ENCODE assay signal across 30 cellular contexts in genomic region chr1:156638596-156638995, GRCh38. TPM values are rescaled to one million over a fixed set of nuclear protein-coding genes. Genes with fewer than 3 reads are reported as not detected.
DNase-seq lines count a peak whose midpoint lies in the region; ATAC-seq, FAIRE-seq and TF ChIP-seq lines count a peak whose summit lies in the region.
"Had no signal": no experiment of that assay in that cellular context is flagged by ENCODE, and none has a peak within 500 bp of the region (broad histone marks: within the 10 kb centered on the region; RNA-seq: fewer than 3 reads in every experiment).

No MANE protein-coding gene starts in this region.

- H3K4me3 Mint-ChIP-seq in activated naive CD8-positive, alpha-beta T cell treated with anti-CD3 and anti-CD28 coated beads for 36 hours, result no peak overlapping the region
- H3K4me3 Mint-ChIP-seq: activated CD4-positive, alpha-beta T cell treated with anti-CD3 and anti-CD28 coated beads, Interleukin-2, amount 10 ng/mL, durations not matched to agents 7 days and 5 days; endodermal cell; WTC11 had no signal

- FAIRE-seq in kidney (lab: Jason Lieb, UNC) (no peak), urothelium cell line (lab: Jason Lieb, UNC) (no peak)
- FAIRE-seq: bronchial epithelial cell had no signal

- H3K36me3 Mint-ChIP-seq in activated naive CD8-positive, alpha-beta T cell treated with anti-CD3 and anti-CD28 coated beads for 36 hours, result no peaks in the 10 kb centered on the region
- H3K36me3 Mint-ChIP-seq: WTC11 had no signal

- H3K27ac ChIP-seq in angular gyrus (ENCODE audit: low read depth, low read length) (peak overlapping the region; percentile 60), kidney (ENCODE audit: low read depth in 2 of 2, low read length in 2 of 2) (no peak overlapping the region), substantia nigra (ENCODE audit: low read depth, low read length, poor library complexity, severe bottlenecking) (peak overlapping the region; percentile 40)
- H3K27ac ChIP-seq: 22Rv1, coronary artery, esophagus squamous epithelium, GM23248, left lung, Peyer's patch, vagina had no signal

- ATAC-seq in left colon, result no peak
- ATAC-seq: left lung, WTC11 had no signal

- peaks cover 0 to 5% of the 10 kb centered on the region in 2 donors for H3K4me1 ChIP-seq in kidney (ENCODE audit: control insufficient read depth in 1 of 2, insufficient read depth in 1 of 2, low read depth in 1 of 2, low read length in 2 of 2)

- H3K4me1 Mint-ChIP-seq in activated naive CD8-positive, alpha-beta T cell treated with anti-CD3 and anti-CD28 coated beads for 36 hours, result peaks cover 20% of the 10 kb centered on the region

- no peak overlapping the region for H3K27ac Mint-ChIP-seq in activated naive CD8-positive, alpha-beta T cell treated with anti-CD3 and anti-CD28 coated beads for 36 hours
- H3K27ac Mint-ChIP-seq: activated CD4-positive, alpha-beta T cell treated with anti-CD3 and anti-CD28 coated beads, Interleukin-2, amount 10 ng/mL, durations not matched to agents 7 days and 5 days; CD4-positive, CD25-positive, alpha-beta regulatory T cell; endodermal cell; WTC11 had no signal

- H3K9me3 ChIP-seq in kidney (ENCODE audit: control insufficient read depth in 1 of 2, low read length in 2 of 2), result no peaks in the 10 kb centered on the region
- H3K9me3 ChIP-seq: esophagus squamous epithelium, left lung, Peyer's patch, vagina had no signal

- H3K4me3 ChIP-seq in kidney (ENCODE audit: low read length in 2 of 2), result no peak overlapping the region
- H3K4me3 ChIP-seq: coronary artery, esophagus squamous epithelium, GM23248, left lung, Peyer's patch, vagina had no signal

- H3K9me3 Mint-ChIP-seq in activated naive CD8-positive, alpha-beta T cell treated with anti-CD3 and anti-CD28 coated beads for 36 hours, result no peaks in the 10 kb centered on the region
- H3K9me3 Mint-ChIP-seq: activated CD4-positive, alpha-beta T cell treated with anti-CD3 and anti-CD28 coated beads, Interleukin-2, amount 10 ng/mL, durations not matched to agents 7 days and 5 days; endodermal cell; WTC11 had no signal

- H3K9ac ChIP-seq in kidney (ENCODE audit: low read length in 2 of 2), result no peak overlapping the region
- H3K9ac ChIP-seq: GM23248 had no signal

- intact Hi-C loops in kidney (cut with DNase I) (no loop called here), left colon (cut with DNase I, micrococcal nuclease) (no loop called here)

- TF ChIP-seq CTCF in kidney (IDR thresholded peaks at IDR 0.05; ENCODE audit: borderline replicate concordance, extremely low read depth, insufficient read depth), result no peak

- no peaks in the 10 kb centered on the region for H3K36me3 ChIP-seq in kidney (ENCODE audit: control insufficient read depth in 1 of 2, insufficient read depth in 2 of 2, low read length in 2 of 2)
- H3K36me3 ChIP-seq: esophagus squamous epithelium, left lung, Peyer's patch, vagina had no signal

- peaks cover 85% of the 10 kb centered on the region for H3K27me3 Mint-ChIP-seq in activated naive CD8-positive, alpha-beta T cell treated with anti-CD3 and anti-CD28 coated beads for 36 hours

- DNase-seq in DMS 273 (lab: John Stamatoyannopoulos, UW; ENCODE audit: unreplicated experiment) (peak; percentile 56), DMS 273 treated with DMSO at 0.1 percent for 48 hours (lab: John Stamatoyannopoulos, UW) (no peak), kidney (peak; percentile 16), substantia nigra (lab: John Stamatoyannopoulos, UW) (peak in 21 of 49 donors; percentile 21 to 79 (median 43)), left colon (no peak), urothelium cell line (ENCODE audit: low spot score) (no peak)
- no peak for DNase-seq in activated naive CD8-positive, alpha-beta T cell treated with anti-CD3 and anti-CD28 coated beads for 36 hours
- DNase-seq: activated CD4-positive, alpha-beta T cell treated with anti-CD3 and anti-CD28 coated beads, Interleukin-2, amount 10 ng/mL, durations not matched to agents 7 days and 5 days; activated naive CD4-positive, alpha-beta T cell treated with Interleukin-2 at 50 U/mL for 16 hours; activated T-cell treated with anti-CD3 and anti-CD28 coated beads, Interleukin-2, amount 50 U/mL, for 48 hours; amniotic stem cell; CD4-positive, CD25-positive, alpha-beta regulatory T cell; esophagus squamous epithelium; foreskin melanocyte; GM23248; left lung; MV-4-11; NCI-H1436 treated with DMSO at 0.1 percent for 48 hours; Peyer's patch; SIG-M5; T1000 had no signal

RNA-seq across cellular contexts. Expression of gene BCAN, which starts 3.3 kb away (rescaled TPM):
- 0.19 TPM for total RNA-seq in kidney
- polyA plus RNA-seq in kidney (ENCODE audit: insufficient read depth, low read depth, low replicate concordance), result 0.45 TPM
- not detected for total RNA-seq in activated naive CD8-positive, alpha-beta T cell treated with anti-CD3 and anti-CD28 coated beads for 36 hours
- not detected for total RNA-seq in left colon
- total RNA-seq: activated CD4-positive, alpha-beta T cell treated with anti-CD3 and anti-CD28 coated beads, Interleukin-2, amount 10 ng/mL, durations not matched to agents 7 days and 5 days; bronchial epithelial cell; CD4-positive, CD25-positive, alpha-beta regulatory T cell; esophagus squamous epithelium; GM23248; LHCN-M2; subcutaneous adipose tissue had no signal
- polyA plus RNA-seq: CD4-positive, CD25-positive, alpha-beta regulatory T cell; GM23248 had no signal

RNA-seq across cellular contexts. Expression of gene HAPLN2, which starts 19.4 kb away (rescaled TPM):
- total RNA-seq in kidney, result 1.9 TPM
- polyA plus RNA-seq in kidney (ENCODE audit: insufficient read depth, low read depth, low replicate concordance), result 0.30 TPM
- not detected for total RNA-seq in activated naive CD8-positive, alpha-beta T cell treated with anti-CD3 and anti-CD28 coated beads for 36 hours
- not detected for total RNA-seq in left colon
- total RNA-seq: CD4-positive, CD25-positive, alpha-beta regulatory T cell; GM23248; LHCN-M2; vagina had no signal
- polyA plus RNA-seq: CD4-positive, CD25-positive, alpha-beta regulatory T cell; GM23248 had no signal

RNA-seq across cellular contexts. Expression of gene GPATCH4, which starts 37.3 kb away (rescaled TPM):
- total RNA-seq in kidney (24.0 TPM), left colon (10 to 100 TPM; 13.8 to 20.1 TPM)
- 26.2 TPM for polyA plus RNA-seq in kidney (ENCODE audit: insufficient read depth, low read depth, low replicate concordance)
- 100 to 1,000 TPM; 103 TPM for total RNA-seq in activated naive CD8-positive, alpha-beta T cell treated with anti-CD3 and anti-CD28 coated beads for 36 hours

RNA-seq across cellular contexts. Expression of gene NES, which starts 38.6 kb away (rescaled TPM):
- total RNA-seq in kidney (50.7 TPM), left colon (1 to 10 TPM; 3.6 to 6.8 TPM)
- 44.3 TPM for polyA plus RNA-seq in kidney (ENCODE audit: insufficient read depth, low read depth, low replicate concordance)
- total RNA-seq in activated naive CD8-positive, alpha-beta T cell treated with anti-CD3 and anti-CD28 coated beads for 36 hours, result under 1 TPM in 1 of 2 experiments, not detected in 1; 0.04 TPM
- total RNA-seq: activated CD4-positive, alpha-beta T cell treated with anti-CD3 and anti-CD28 coated beads, Interleukin-2, amount 10 ng/mL, durations not matched to agents 7 days and 5 days had no signal
- polyA plus RNA-seq: CD4-positive, CD25-positive, alpha-beta regulatory T cell had no signal

RNA-seq across cellular contexts. Expression of gene NAXE, which starts 47.0 kb away (rescaled TPM):
- 78.0 TPM for total RNA-seq in kidney
- polyA plus RNA-seq in kidney (ENCODE audit: insufficient read depth, low read depth, low replicate concordance), result 221 TPM
- total RNA-seq in activated naive CD8-positive, alpha-beta T cell treated with anti-CD3 and anti-CD28 coated beads for 36 hours, result 10 to 100 TPM; 65.9 to 68.2 TPM
- 10 to 100 TPM; 78.0 to 87.7 TPM for total RNA-seq in left colon

Comparison
In these comparisons a context has a peak if more than half of its experiments do, and no peak if none do; other contexts are left out.
1. DNase-seq: peak in DMS 273 (single experiment) and kidney (single experiment); none in DMS 273 treated with DMSO at 0.1 percent for 48 hours (single experiment), activated naive CD8-positive, alpha-beta T cell treated with anti-CD3 and anti-CD28 coated beads for 36 hours (single experiment), left colon (0 of 2) and urothelium cell line (single experiment).
2. H3K27ac ChIP-seq: peak in angular gyrus (single experiment) and substantia nigra (single experiment); none in kidney (0 of 2).